In genomic region chr7:30202671-30203070, GRCh38 we compare ENCODE assay signal across 28 cellular contexts.
"Had no signal": no experiment of that assay in that cellular context is flagged by ENCODE, and none has a peak within 500 bp of the region (broad histone marks: within the 10 kb centered on the region; RNA-seq: fewer than 3 reads in every experiment).

No MANE protein-coding gene starts in this region.

- DNase-seq: activated B cell treated with CpG ODN at 0.5 μM for 24 hours; activated CD4-positive, alpha-beta T cell treated with anti-CD3 and anti-CD28 coated beads for 1 hour; activated CD4-positive, alpha-beta T cell treated with anti-CD3 and anti-CD28 coated beads, Interleukin-2, amount 10 ng/mL, durations not matched to agents 24 days and 14 days; activated CD4-positive, alpha-beta T cell treated with anti-CD3 and anti-CD28 coated beads, Interleukin-2, amount 50 U/mL, for 48 hours; activated CD8-positive, alpha-beta memory T cell treated with anti-CD3 and anti-CD28 coated beads, Interleukin-2, amount 10 ng/mL, durations not matched to agents 7 days and 5 days; activated effector memory CD4-positive, alpha-beta T cell treated with Interleukin-2 at 50 U/mL for 16 hours; activated naive CD4-positive, alpha-beta T cell; activated T-cell treated with anti-CD3 and anti-CD28 coated beads, Interleukin-2, amount 50 U/mL, for 24 hours; aorta; central memory CD4-positive, alpha-beta T cell; MG63; MV-4-11; NCI-H1092 treated with DMSO at 0.1 percent for 48 hours; NCI-H1417 treated with DMSO at 0.1 percent for 48 hours; NCI-H1694 treated with DMSO at 0.1 percent for 48 hours; NCI-H2029 treated with DMSO at 0.1 percent for 48 hours; NCI-H345; NCI-H510A; NCI-H526 treated with DMSO at 0.1 percent for 48 hours; NCI-H82; PC-3; SHP77 had no signal

- H3K27ac ChIP-seq: KMS-11, SJSA1 had no signal

- H3K9me3 ChIP-seq: SJSA1 had no signal

- H3K4me3 ChIP-seq: MG63, SJSA1 had no signal

- H3K27ac Mint-ChIP-seq: activated CD4-positive, alpha-beta T cell treated with anti-CD3 and anti-CD28 coated beads, Interleukin-2, amount 10 ng/mL, durations not matched to agents 24 days and 14 days; activated CD8-positive, alpha-beta memory T cell treated with anti-CD3 and anti-CD28 coated beads, Interleukin-2, amount 10 ng/mL, durations not matched to agents 7 days and 5 days; activated naive CD4-positive, alpha-beta T cell treated with anti-CD3 and anti-CD28 coated beads, Interleukin-2, amount 50 U/mL, for 24 hours; activated T-cell treated with anti-CD3 and anti-CD28 coated beads, Interleukin-2, amount 50 U/mL, for 24 hours; activated T-helper 1 cell treated with anti-CD3 and anti-CD28 coated beads, Interleukin-12 subunit alpha, Interleukin-12 subunit beta, Interleukin-2, Interleukin-4 antibody, amounts not matched to agents 30 ng/mL and 10 ng/mL and 1 ng/mL, durations not matched to agents 14 hours and 24 hours and 36 hours; T-helper 1 cell treated with Interleukin-12 subunit alpha and Interleukin-12 subunit beta and Interleukin-4 antibody, amounts not matched to agents 30 μg/mL and 1 μg/mL, for 36 hours had no signal

- H3K9me3 Mint-ChIP-seq: activated B cell treated with CpG ODN at 0.5 μM for 24 hours; activated naive CD4-positive, alpha-beta T cell treated with anti-CD3 and anti-CD28 coated beads, Interleukin-2, amount 50 U/mL, for 24 hours; activated T-cell treated with anti-CD3 and anti-CD28 coated beads, Interleukin-2, amount 50 U/mL, for 24 hours had no signal

- H3K9ac ChIP-seq: KMS-11 had no signal

- H3K27me3 ChIP-seq: MG63, SJSA1 had no signal

- H3K36me3 ChIP-seq: MG63, SJSA1 had no signal

- H3K27me3 Mint-ChIP-seq: activated B cell treated with CpG ODN at 0.5 μM for 24 hours; activated CD8-positive, alpha-beta memory T cell treated with anti-CD3 and anti-CD28 coated beads, Interleukin-2, amount 10 ng/mL, durations not matched to agents 7 days and 5 days; activated naive CD4-positive, alpha-beta T cell treated with anti-CD3 and anti-CD28 coated beads, Interleukin-2, amount 50 U/mL, for 24 hours; activated T-cell treated with anti-CD3 and anti-CD28 coated beads, Interleukin-2, amount 50 U/mL, for 24 hours had no signal

- H3K4me3 Mint-ChIP-seq: activated B cell treated with CpG ODN at 0.5 μM for 24 hours; activated CD4-positive, alpha-beta T cell treated with anti-CD3 and anti-CD28 coated beads, Interleukin-2, amount 10 ng/mL, durations not matched to agents 24 days and 14 days; activated CD8-positive, alpha-beta memory T cell treated with anti-CD3 and anti-CD28 coated beads, Interleukin-2, amount 10 ng/mL, durations not matched to agents 7 days and 5 days; activated naive CD4-positive, alpha-beta T cell treated with anti-CD3 and anti-CD28 coated beads, Interleukin-2, amount 50 U/mL, for 24 hours; activated T-cell treated with anti-CD3 and anti-CD28 coated beads, Interleukin-2, amount 50 U/mL, for 24 hours; activated T-helper 1 cell treated with anti-CD3 and anti-CD28 coated beads, Interleukin-12 subunit alpha, Interleukin-12 subunit beta, Interleukin-2, Interleukin-4 antibody, amounts not matched to agents 30 ng/mL and 10 ng/mL and 1 ng/mL, durations not matched to agents 14 hours and 24 hours and 36 hours; T-helper 1 cell treated with Interleukin-12 subunit alpha and Interleukin-12 subunit beta and Interleukin-4 antibody, amounts not matched to agents 30 μg/mL and 1 μg/mL, for 36 hours had no signal

- H3K4me1 Mint-ChIP-seq: activated CD4-positive, alpha-beta T cell treated with anti-CD3 and anti-CD28 coated beads, Interleukin-2, amount 10 ng/mL, durations not matched to agents 24 days and 14 days; activated CD8-positive, alpha-beta memory T cell treated with anti-CD3 and anti-CD28 coated beads, Interleukin-2, amount 10 ng/mL, durations not matched to agents 7 days and 5 days; activated naive CD4-positive, alpha-beta T cell treated with anti-CD3 and anti-CD28 coated beads, Interleukin-2, amount 50 U/mL, for 24 hours had no signal

- H3K36me3 Mint-ChIP-seq: activated CD8-positive, alpha-beta memory T cell treated with anti-CD3 and anti-CD28 coated beads, Interleukin-2, amount 10 ng/mL, durations not matched to agents 7 days and 5 days had no signal

- H3K4me2 ChIP-seq: KMS-11 had no signal

- ATAC-seq: activated CD8-positive, alpha-beta memory T cell treated with anti-CD3 and anti-CD28 coated beads, Interleukin-2, amount 10 ng/mL, durations not matched to agents 7 days and 5 days; PC-3; SK-N-SH treated with all-trans-retinoic acid at 6 μM for 48 hours had no signal
